Comparison of ENCODE assay signal across 8 cellular contexts in the genomic region with DNA sequence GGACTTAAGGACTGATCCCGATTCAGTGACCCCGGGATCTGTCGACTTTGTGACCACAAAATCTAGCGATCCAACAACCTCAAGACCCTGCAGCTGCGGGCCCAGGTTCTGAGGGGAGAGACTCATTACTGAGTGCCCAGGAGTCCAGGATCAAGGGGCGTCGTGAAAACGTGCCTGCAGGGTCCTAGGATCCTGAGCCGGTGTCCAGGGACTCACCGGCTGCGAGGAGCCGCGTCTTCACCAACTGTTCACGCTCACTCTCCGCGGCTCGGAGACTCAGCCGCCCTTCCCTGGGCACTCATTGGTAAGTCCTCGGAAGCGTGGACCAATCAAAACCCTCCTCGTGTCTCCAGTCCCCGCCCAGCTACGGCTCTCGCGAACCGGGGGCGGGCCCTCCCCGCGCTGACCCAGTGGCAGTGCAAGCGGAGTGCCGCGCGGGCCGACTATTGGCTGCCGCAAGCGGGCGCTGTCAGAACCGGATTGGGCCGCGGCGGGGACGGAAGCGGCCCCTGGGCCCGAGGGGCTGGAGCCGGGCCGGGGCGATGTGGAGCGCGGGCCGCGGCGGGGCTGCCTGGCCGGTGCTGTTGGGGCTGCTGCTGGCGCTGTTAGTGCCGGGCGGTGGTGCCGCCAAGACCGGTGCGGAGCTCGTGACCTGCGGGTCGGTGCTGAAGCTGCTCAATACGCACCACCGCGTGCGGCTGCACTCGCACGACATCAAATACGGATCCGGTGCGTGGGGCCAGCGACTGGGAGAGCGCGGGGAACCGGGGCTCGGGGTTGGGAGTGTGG.
DNase-seq lines count a peak whose midpoint lies in the region; ATAC-seq, FAIRE-seq and TF ChIP-seq lines count a peak whose summit lies in the region.

A gene with protein sequence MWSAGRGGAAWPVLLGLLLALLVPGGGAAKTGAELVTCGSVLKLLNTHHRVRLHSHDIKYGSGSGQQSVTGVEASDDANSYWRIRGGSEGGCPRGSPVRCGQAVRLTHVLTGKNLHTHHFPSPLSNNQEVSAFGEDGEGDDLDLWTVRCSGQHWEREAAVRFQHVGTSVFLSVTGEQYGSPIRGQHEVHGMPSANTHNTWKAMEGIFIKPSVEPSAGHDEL (plus strand): TSS at position 508 of the 789 bp plus-strand sequence. CDS start 35 bp downstream, at position 543.

- H3K36me3 Mint-ChIP-seq in central memory CD8-positive, alpha-beta T cell (ENCODE audit: insufficient read depth) = peaks cover 20% of the 10 kb centered on the region

- peak; percentile 93 for ATAC-seq in HG03378 (IDR thresholded peaks at IDR 0.05; ENCODE audit: unreplicated experiment)
- peak; percentile 99 for ATAC-seq in central memory CD8-positive, alpha-beta T cell (replicated peaks; ENCODE audit: extremely low read depth, poor library complexity, severe bottlenecking)

- peak within 1 kb of the TSS; percentile 63 for H3K27ac Mint-ChIP-seq in central memory CD8-positive, alpha-beta T cell (ENCODE audit: low read depth)

- peak; percentile 61 for FAIRE-seq in islet of Langerhans (lab: Jason Lieb, UNC)

- H3K4me1 Mint-ChIP-seq in central memory CD8-positive, alpha-beta T cell = peaks cover 31% of the 10 kb centered on the region

- peak within 1 kb of the TSS; percentile 72 for H3K4me3 Mint-ChIP-seq in central memory CD8-positive, alpha-beta T cell

- no peaks in the 10 kb centered on the region for H3K27me3 Mint-ChIP-seq in central memory CD8-positive, alpha-beta T cell

- H3K9me3 Mint-ChIP-seq in central memory CD8-positive, alpha-beta T cell = no peaks in the 10 kb centered on the region

- peak; percentile 90 to 97 for DNase-seq in AML-193 (lab: John Stamatoyannopoulos, UW)
- peak; percentile 97 for DNase-seq in NCI-H446 treated with DMSO at 0.1 percent for 48 hours (lab: John Stamatoyannopoulos, UW)
- peak; percentile 97 for DNase-seq in activated CD4-positive, CD25-positive, alpha-beta regulatory T cell treated with anti-CD3 and anti-CD28 coated beads, Interleukin-2, amount 50 U/mL, for 16 hours (ENCODE audit: low read depth, low spot score)
- DNase-seq in central memory CD8-positive, alpha-beta T cell (ENCODE audit: low spot score in 2 of 2) = peak; percentile 95 to 98
- DNase-seq in stimulated activated CD4-positive, alpha-beta T cell treated with anti-CD3 and anti-CD28 coated beads, Interleukin-12 subunit alpha, Interleukin-12 subunit beta, amount 100 ng/mL, for 24 hours (ENCODE audit: low read depth in 2 of 2) = peak; percentile 95 to 98

- TF ChIP-seq POLR2A in GM19099 (IDR thresholded peaks at IDR 0.05; ENCODE audit: extremely low read depth, insufficient read length, low read depth) = peak; percentile 91

Comparison
In these comparisons a context has a peak if more than half of its experiments do, and no peak if none do; other contexts are left out.
1. Peak in every context shown above with its lines: DNase-seq and ATAC-seq.